ENCODE assay signal across 21 cellular contexts in genomic region chr7:150961510-150962284, GRCh38. TPM values are rescaled to one million over a fixed set of nuclear protein-coding genes. Genes with fewer than 3 reads are reported as not detected.
DNase-seq lines count a peak whose midpoint lies in the region; ATAC-seq and TF ChIP-seq lines count a peak whose summit lies in the region.
"Had no signal": no experiment of that assay in that cellular context is flagged by ENCODE, and none has a peak within 500 bp of the region (broad histone marks: within the 10 kb centered on the region; RNA-seq: fewer than 3 reads in every experiment).

No MANE protein-coding gene starts in this region.

- H4K20me1 ChIP-seq in BLaER1, result peaks cover 86% of the 10 kb centered on the region

- peaks cover 4% of the 10 kb centered on the region for H3K36me3 Mint-ChIP-seq in nephron progenitor cell (ENCODE audit: low read depth)
- no peaks in the 10 kb centered on the region for H3K36me3 Mint-ChIP-seq in MCF 10A (ENCODE audit: insufficient read depth, unreplicated experiment)
- H3K36me3 Mint-ChIP-seq: type B pancreatic cell had no signal

- peaks cover 6% of the 10 kb centered on the region for H3K27me3 Mint-ChIP-seq in nephron progenitor cell (ENCODE audit: low read depth, poor library complexity)
- peaks cover 22% of the 10 kb centered on the region for H3K27me3 Mint-ChIP-seq in MCF 10A (ENCODE audit: insufficient read depth, unreplicated experiment)

- POLR2A ChIA-PET in MCF 10A (lab: Yijun Ruan, JAX), result no interaction called here

- no peak overlapping the region for H3K27ac ChIP-seq in BLaER1
- H3K27ac ChIP-seq: ascending aorta, coronary artery had no signal

- TF ChIP-seq CTCF in nephron progenitor cell (IDR thresholded peaks at IDR 0.05) (no peak), MCF 10A (IDR thresholded peaks at IDR 0.05; ENCODE audit: unreplicated experiment) (no peak)

- no TSS peak for BruUV-seq in MCF 10A (replicated peaks; lab: Mats Ljungman, UMichigan)

- peak overlapping the region; percentile 18 for H3K4me3 Mint-ChIP-seq in nephron progenitor cell
- no peak overlapping the region for H3K4me3 Mint-ChIP-seq in MCF 10A (ENCODE audit: unreplicated experiment)
- H3K4me3 Mint-ChIP-seq: activated B cell treated with CpG ODN at 0.5 μM for 24 hours, type B pancreatic cell had no signal

- peaks cover 77% of the 10 kb centered on the region for H3K4me1 Mint-ChIP-seq in nephron progenitor cell
- H3K4me1 Mint-ChIP-seq in MCF 10A (ENCODE audit: insufficient read depth, unreplicated experiment), result no peaks in the 10 kb centered on the region
- H3K4me1 Mint-ChIP-seq: activated B cell treated with CpG ODN at 0.5 μM for 24 hours had no signal

- CTCF ChIA-PET in MCF 10A (lab: Yijun Ruan, JAX), result interaction anchor here (0.6 to 2.6 kb wide), 12 partner anchors 8 to 1163 kb away, joined by 3 to 18 read pairs (median 4); no protein-coding TSS in a partner anchor

- H3K27me3 ChIP-seq in BLaER1 (no peaks in the 10 kb centered on the region), NT2/D1 (ENCODE audit: insufficient read depth, insufficient read length) (no peaks in the 10 kb centered on the region)
- H3K27me3 ChIP-seq: ascending aorta, Peyer's patch had no signal

- H3K9ac ChIP-seq in BLaER1 (peak overlapping the region; percentile 3; the same call in 1 of the 2 replicates), NT2/D1 (ENCODE audit: insufficient read length, low read depth) (peak overlapping the region; percentile 42)

- H3K4me3 ChIP-seq in BLaER1, result no peak overlapping the region
- no peak overlapping the region for H3K4me3 ChIP-seq in NT2/D1 (ENCODE audit: insufficient read length, low read depth)
- H3K4me3 ChIP-seq: ascending aorta, coronary artery, Peyer's patch had no signal

- H3K9me3 ChIP-seq in BLaER1 (no peaks in the 10 kb centered on the region), NT2/D1 (ENCODE audit: insufficient read depth, low read length) (no peaks in the 10 kb centered on the region)
- H3K9me3 ChIP-seq: ascending aorta, Peyer's patch had no signal

- ATAC-seq in left ventricle myocardium superior, result no peak
- no peak for ATAC-seq in GM18909 (IDR thresholded peaks at IDR 0.05; ENCODE audit: poor library complexity, unreplicated experiment)
- ATAC-seq: esophagus mucosa, left colon had no signal

- H3K9me3 Mint-ChIP-seq in nephron progenitor cell (no peaks in the 10 kb centered on the region), MCF 10A (ENCODE audit: unreplicated experiment) (no peaks in the 10 kb centered on the region)
- H3K9me3 Mint-ChIP-seq: activated B cell treated with CpG ODN at 0.5 μM for 24 hours, type B pancreatic cell had no signal

- H3K36me3 ChIP-seq in BLaER1 (no peaks in the 10 kb centered on the region), NT2/D1 (ENCODE audit: insufficient read depth, insufficient read length, low read length) (no peaks in the 10 kb centered on the region)
- H3K36me3 ChIP-seq: ascending aorta, Peyer's patch had no signal

- H3K4me1 ChIP-seq in BLaER1 (peaks cover 67% of the 10 kb centered on the region), NT2/D1 (ENCODE audit: insufficient read depth, insufficient read length) (peaks cover 25% of the 10 kb centered on the region)
- H3K4me1 ChIP-seq: ascending aorta had no signal

- peak overlapping the region; percentile 80 for H3K4me2 ChIP-seq in BLaER1

- no peak for DNase-seq in NT2/D1 (ENCODE audit: low read depth, low spot score)
- DNase-seq in left ventricle myocardium superior, result peak; percentile 28
- peak; percentile 59 for DNase-seq in nephron progenitor cell
- no peak for DNase-seq in GOT3 (lab: John Stamatoyannopoulos, UW)
- DNase-seq in DMS 273 treated with DMSO at 0.1 percent for 48 hours (lab: John Stamatoyannopoulos, UW), result no peak
- DNase-seq in MCF 10A (ENCODE audit: unreplicated experiment), result no peak
- DNase-seq: activated B cell treated with CpG ODN at 0.5 μM for 24 hours; activated CD8-positive, alpha-beta memory T cell treated with anti-CD3 and anti-CD28 coated beads for 24 hours; hippocampal formation; left colon; NCI-H2029; Peyer's patch; stimulated activated CD4-positive, alpha-beta T cell treated with anti-CD3 and anti-CD28 coated beads, Interleukin-4, amount 100 ng/mL, for 4 hours; T-helper 1 cell had no signal

- intact Hi-C loops in left ventricle myocardium superior (cut with micrococcal nuclease), result no loop called here
- intact Hi-C loops in MCF 10A (cut with micrococcal nuclease), result loop anchor here (2.0 kb wide), 1 partner anchor 211 kb away; no protein-coding TSS in a partner anchor

- peak overlapping the region; percentile 94 for H3K27ac Mint-ChIP-seq in nephron progenitor cell
- no peak overlapping the region for H3K27ac Mint-ChIP-seq in MCF 10A (ENCODE audit: low read depth, unreplicated experiment)
- H3K27ac Mint-ChIP-seq: activated B cell treated with CpG ODN at 0.5 μM for 24 hours had no signal

RNA-seq across cellular contexts. Expression of gene KCNH2, which starts 16.4 kb away (rescaled TPM):
- 107 TPM for total RNA-seq in left ventricle myocardium superior
- 0.09 TPM in 1 of 2 replicates, not detected in the other for total RNA-seq in MCF 10A (2022)
- total RNA-seq: ascending aorta had no signal

RNA-seq across cellular contexts. Expression of gene NOS3, which starts 29.1 kb away (rescaled TPM):
- total RNA-seq in left ventricle myocardium superior (10.9 TPM), MCF 10A (2022) (0.20 and 0.30 TPM in 2 replicates)
- total RNA-seq: M059J had no signal

Comparison
In these comparisons a context has a peak if more than half of its experiments do, and no peak if none do; other contexts are left out.
1. DNase-seq: peak in left ventricle myocardium superior (single experiment) and nephron progenitor cell (single experiment); none in NT2/D1 (single experiment), GOT3 (single experiment), DMS 273 treated with DMSO at 0.1 percent for 48 hours (single experiment) and MCF 10A (single experiment).
2. RNA of gene KCNH2, which starts 16.4 kb away (total RNA-seq): 107 TPM in left ventricle myocardium superior (single experiment); 0.09 TPM in MCF 10A; every median in the first group is over 10 times any median in the second.